ENCODE assay signal across 23 cellular contexts in genomic region chr1:111717450-111717849, GRCh38. TPM values are rescaled to one million over a fixed set of nuclear protein-coding genes. Genes with fewer than 3 reads are reported as not detected.
DNase-seq lines count a peak whose midpoint lies in the region; FAIRE-seq and TF ChIP-seq lines count a peak whose summit lies in the region.
"Had no signal": no experiment of that assay in that cellular context is flagged by ENCODE, and none has a peak within 500 bp of the region (broad histone marks: within the 10 kb centered on the region; RNA-seq: fewer than 3 reads in every experiment).

No MANE protein-coding gene starts in this region.

- H3K27ac ChIP-seq in substantia nigra (ENCODE audit: low read depth, low read length, poor library complexity, severe bottlenecking) = no peak overlapping the region
- H3K27ac ChIP-seq: C4-2B, SK-N-MC had no signal

- FAIRE-seq in GM12892 (lab: Jason Lieb, UNC) = no peak
- FAIRE-seq: D721Med, RCC 7860 had no signal

- H3K9me3 Mint-ChIP-seq in activated naive CD4-positive, alpha-beta T cell treated with anti-CD3 and anti-CD28 coated beads, Interleukin-2, amount 50 U/mL, for 24 hours = no peaks in the 10 kb centered on the region
- no peaks in the 10 kb centered on the region for H3K9me3 Mint-ChIP-seq in endothelial cell (ENCODE audit: unreplicated experiment)

- peaks cover 14% of the 10 kb centered on the region for H3K4me1 Mint-ChIP-seq in activated naive CD4-positive, alpha-beta T cell treated with anti-CD3 and anti-CD28 coated beads, Interleukin-2, amount 50 U/mL, for 24 hours
- H3K4me1 Mint-ChIP-seq in endothelial cell (ENCODE audit: unreplicated experiment) = peaks cover 24% of the 10 kb centered on the region
- H3K4me1 Mint-ChIP-seq: B cell had no signal

- no peak for DNase-seq in activated naive CD4-positive, alpha-beta T cell treated with anti-CD3 and anti-CD28 coated beads, Interleukin-2, amount 50 U/mL, for 16 hours
- DNase-seq in GM12892 (ENCODE audit: insufficient read length) (no peak), endothelial cell (ENCODE audit: low spot score) (no peak), AML-193 (lab: John Stamatoyannopoulos, UW) (no peak), hypothalamus (lab: John Stamatoyannopoulos, UW) (no peak), substantia nigra (lab: John Stamatoyannopoulos, UW) (no peak)
- DNase-seq: DMS53, GOT3, KG1, MG63, NCI-H1105 treated with DMSO at 0.1 percent for 48 hours, NCI-H146, NCI-H1930, NCI-H446, NCI-H524 treated with DMSO at 0.1 percent for 48 hours, NCI-H774, SIG-M5 had no signal

- no peak overlapping the region for H3K4me3 Mint-ChIP-seq in activated naive CD4-positive, alpha-beta T cell treated with anti-CD3 and anti-CD28 coated beads, Interleukin-2, amount 50 U/mL, for 24 hours
- no peak overlapping the region for H3K4me3 Mint-ChIP-seq in endothelial cell (ENCODE audit: unreplicated experiment)
- H3K4me3 Mint-ChIP-seq: B cell had no signal

- H3K27me3 Mint-ChIP-seq in activated naive CD4-positive, alpha-beta T cell treated with anti-CD3 and anti-CD28 coated beads, Interleukin-2, amount 50 U/mL, for 24 hours = no peaks in the 10 kb centered on the region
- peaks cover 9% of the 10 kb centered on the region for H3K27me3 Mint-ChIP-seq in endothelial cell (ENCODE audit: unreplicated experiment)
- H3K27me3 Mint-ChIP-seq: B cell had no signal

- peak overlapping the region; percentile 46 for H3K27ac Mint-ChIP-seq in activated naive CD4-positive, alpha-beta T cell treated with anti-CD3 and anti-CD28 coated beads, Interleukin-2, amount 50 U/mL, for 24 hours
- peak overlapping the region; percentile 44 for H3K27ac Mint-ChIP-seq in endothelial cell (ENCODE audit: unreplicated experiment)
- H3K27ac Mint-ChIP-seq: B cell had no signal

- no peak for TF ChIP-seq CTCF in endothelial cell (IDR thresholded peaks at IDR 0.05; ENCODE audit: unreplicated experiment)

- 0 out of 2 replicates have a peak, but pooled peaks have one; percentile 28 for TF ChIP-seq POLR2A in GM12892 (IDR thresholded peaks at IDR 0.05; ENCODE audit: low read depth, low read length)

- H3K36me3 Mint-ChIP-seq in activated naive CD4-positive, alpha-beta T cell treated with anti-CD3 and anti-CD28 coated beads, Interleukin-2, amount 50 U/mL, for 24 hours = peaks cover 1% of the 10 kb centered on the region
- H3K36me3 Mint-ChIP-seq in endothelial cell (ENCODE audit: low read depth, unreplicated experiment) = peaks cover 17% of the 10 kb centered on the region

RNA-seq across cellular contexts. Expression of gene INKA2, which starts 21.7 kb away (rescaled TPM):
- polyA plus RNA-seq in GM12892 (2012; ENCODE audit: missing spikeins) = 1.3 TPM
- total RNA-seq in endothelial cell (ENCODE audit: unreplicated experiment) = 5.6 TPM

RNA-seq across cellular contexts. Expression of gene DDX20, which starts 38.3 kb away (rescaled TPM):
- polyA plus RNA-seq in GM12892 (2012; ENCODE audit: missing spikeins) = 10.1 TPM
- total RNA-seq in endothelial cell (ENCODE audit: unreplicated experiment) = 18.8 TPM
